In genomic region chr2:226515344-226516055, GRCh38 we compare ENCODE assay signal across 1 cellular context.
TF ChIP-seq lines count a peak whose summit lies in the region.

No MANE protein-coding gene starts in this region.

TF ChIP-seq in HepG2, 621 proteins besides CTCF, POLR2A, EP300 and RAD21 (continued from another document):
- TF ChIP-seq MTERF4 (CRISPR knock-in tag; IDR thresholded peaks at IDR 0.05), result no peak
- no peak; the same call in 1 of the 2 replicates for TF ChIP-seq RARG (CRISPR knock-in tag; IDR thresholded peaks at IDR 0.05; ENCODE audit: low read depth)
- TF ChIP-seq GTF2F1 (IDR thresholded peaks at IDR 0.05; ENCODE audit: low read length), result no peak
- peak; percentile 53; the same call in 1 of the 2 replicates for TF ChIP-seq ONECUT2 (CRISPR knock-in tag; IDR thresholded peaks at IDR 0.05)
- TF ChIP-seq GMEB2 (CRISPR knock-in tag; IDR thresholded peaks at IDR 0.05; ENCODE audit: low read depth), result no peak
- TF ChIP-seq MTA1 (CRISPR knock-in tag; IDR thresholded peaks at IDR 0.05; ENCODE audit: borderline replicate concordance), result no peak
- no peak for TF ChIP-seq BORCS8-MEF2B (CRISPR knock-in tag; IDR thresholded peaks at IDR 0.05)
- no peak for TF ChIP-seq ZMAT3 (CRISPR knock-in tag; conservative IDR thresholded peaks at IDR 0.05)
- TF ChIP-seq STAT5B (CRISPR knock-in tag; IDR thresholded peaks at IDR 0.05), result no peak
- TF ChIP-seq MIER2 (CRISPR knock-in tag; IDR thresholded peaks at IDR 0.05), result no peak
